In genomic region chrX:71616672-71617529, GRCh38 we compare ENCODE assay signal across 13 cellular contexts. TPM values are rescaled to one million over a fixed set of nuclear protein-coding genes. Genes with fewer than 3 reads are reported as not detected.
A peak's percentile ranks its signal among the peaks of the same experiment; 100 is the strongest.
DNase-seq lines count a peak whose midpoint lies in the region; ATAC-seq and TF ChIP-seq lines count a peak whose summit lies in the region.
"Had no signal": no experiment of that assay in that cellular context is flagged by ENCODE, and none has a peak within 500 bp of the region (broad histone marks: within the 10 kb centered on the region; RNA-seq: fewer than 3 reads in every experiment).

No MANE protein-coding gene starts in this region.

- H3K9ac ChIP-seq in DND-41 (ENCODE audit: low read depth, low read length) = no peak overlapping the region
- no peak overlapping the region for H3K9ac ChIP-seq in OCI-LY3 (ENCODE audit: low read length)
- H3K9ac ChIP-seq in mucosa of rectum (ENCODE audit: low read depth in 1 of 2, low read length in 2 of 2) = peak overlapping the region; percentile 5 to 68

- no peak overlapping the region for H3K4me2 ChIP-seq in DND-41 (ENCODE audit: insufficient read depth, low read length)
- peak overlapping the region; percentile 53 for H3K4me2 ChIP-seq in OCI-LY3 (ENCODE audit: low read length)

- no peak overlapping the region for H2AFZ ChIP-seq in DND-41 (ENCODE audit: low read depth, low read length)
- H2AFZ ChIP-seq in OCI-LY3 (ENCODE audit: low read depth, low read length) = no peak overlapping the region

- no peaks in the 10 kb centered on the region for H3K27me3 Mint-ChIP-seq in activated naive CD4-positive, alpha-beta T cell treated with anti-CD3 and anti-CD28 coated beads, Interleukin-2, amount 50 U/mL, for 24 hours

- intact Hi-C loops in left ventricle myocardium superior (cut with micrococcal nuclease) = no loop called here

- H3K79me2 ChIP-seq in DND-41 (ENCODE audit: insufficient read depth, low read length) (no peaks in the 10 kb centered on the region), OCI-LY3 (ENCODE audit: low read length) (no peaks in the 10 kb centered on the region)

- peak overlapping the region; percentile 81 for H3K4me3 Mint-ChIP-seq in activated naive CD4-positive, alpha-beta T cell treated with anti-CD3 and anti-CD28 coated beads, Interleukin-2, amount 50 U/mL, for 24 hours

- H3K36me3 ChIP-seq in DND-41 (ENCODE audit: insufficient read depth, low read length) = peaks cover 6% of the 10 kb centered on the region; the same call in 1 of the 2 replicates
- H3K36me3 ChIP-seq in OCI-LY3 (replicated peaks; ENCODE audit: low read depth, low read length) = peaks cover 24% of the 10 kb centered on the region
- H3K36me3 ChIP-seq in mucosa of rectum (ENCODE audit: control insufficient read depth in 2 of 2, insufficient read depth in 2 of 2, low read length in 2 of 2) = peaks cover 2 to 5% of the 10 kb centered on the region in 2 donors
- H3K36me3 ChIP-seq in right atrium auricular region = peaks cover 19% of the 10 kb centered on the region

- no peaks in the 10 kb centered on the region for H3K9me3 Mint-ChIP-seq in activated naive CD4-positive, alpha-beta T cell treated with anti-CD3 and anti-CD28 coated beads, Interleukin-2, amount 50 U/mL, for 24 hours

- peaks cover 51% of the 10 kb centered on the region for H3K4me1 Mint-ChIP-seq in activated naive CD4-positive, alpha-beta T cell treated with anti-CD3 and anti-CD28 coated beads, Interleukin-2, amount 50 U/mL, for 24 hours

- DNase-seq in DND-41 = peak; percentile 36
- DNase-seq in left ventricle myocardium superior = no peak
- no peak for DNase-seq in right atrium auricular region (ENCODE audit: low spot score)
- DNase-seq: COR-L47, mesenchymal stem cell, NCI-H69 had no signal

- H3K27me3 ChIP-seq in DND-41 (ENCODE audit: insufficient read depth, low read length, poor library complexity) (no peaks in the 10 kb centered on the region), OCI-LY3 (ENCODE audit: low read depth, low read length) (no peaks in the 10 kb centered on the region), mucosa of rectum (ENCODE audit: control insufficient read depth in 2 of 2, insufficient read depth in 2 of 2, low read length in 2 of 2) (peaks cover 0 to 2% of the 10 kb centered on the region in 2 donors), right atrium auricular region (no peaks in the 10 kb centered on the region)

- H3K4me1 ChIP-seq in DND-41 (ENCODE audit: insufficient read depth, low read length) = peaks cover 23% of the 10 kb centered on the region
- peaks cover 57% of the 10 kb centered on the region for H3K4me1 ChIP-seq in OCI-LY3 (ENCODE audit: low read length)
- H3K4me1 ChIP-seq in mucosa of rectum (ENCODE audit: control insufficient read depth in 2 of 2, insufficient read depth in 2 of 2, low read length in 2 of 2) = peaks cover 32 to 47% of the 10 kb centered on the region in 2 donors
- peaks cover 0 to 1% of the 10 kb centered on the region in 2 donors for H3K4me1 ChIP-seq in right atrium auricular region

- H3K4me3 ChIP-seq in DND-41 (ENCODE audit: low read depth in 1 of 2, low read length in 2 of 2) = no peak overlapping the region
- no peak overlapping the region for H3K4me3 ChIP-seq in OCI-LY3 (ENCODE audit: low read length)
- H3K4me3 ChIP-seq in mucosa of rectum (ENCODE audit: low read length in 2 of 2) = peak overlapping the region; percentile 36 to 49
- no peak overlapping the region for H3K4me3 ChIP-seq in right atrium auricular region
- H3K4me3 ChIP-seq: coronary artery had no signal

- H3K27ac ChIP-seq in DND-41 (ENCODE audit: low read length) = no peak overlapping the region
- H3K27ac ChIP-seq in OCI-LY3 (ENCODE audit: low read length) = no peak overlapping the region
- H3K27ac ChIP-seq in mucosa of rectum (ENCODE audit: low read depth in 2 of 2, low read length in 2 of 2) = peak overlapping the region; percentile 88 to 93
- H3K27ac ChIP-seq in right atrium auricular region = no peak overlapping the region
- H3K27ac ChIP-seq: coronary artery had no signal

- ATAC-seq in DND-41 (ENCODE audit: insufficient read depth, low read depth) (no peak), HG02970 (IDR thresholded peaks at IDR 0.05; ENCODE audit: low FRiP score, unreplicated experiment) (no peak), left ventricle myocardium superior (no peak), GM21528 (IDR thresholded peaks at IDR 0.05; ENCODE audit: low FRiP score, unreplicated experiment) (no peak)
- ATAC-seq: right cardiac atrium had no signal

- H3K36me3 Mint-ChIP-seq in activated naive CD4-positive, alpha-beta T cell treated with anti-CD3 and anti-CD28 coated beads, Interleukin-2, amount 50 U/mL, for 24 hours = peaks cover 15% of the 10 kb centered on the region

- H3K9me3 ChIP-seq in DND-41 (ENCODE audit: insufficient read depth, low read length, severe bottlenecking) (no peaks in the 10 kb centered on the region), OCI-LY3 (ENCODE audit: insufficient read depth, low read length) (no peaks in the 10 kb centered on the region), mucosa of rectum (ENCODE audit: control insufficient read depth in 2 of 2, low read length in 2 of 2) (no peaks in the 10 kb centered on the region), right atrium auricular region (no peaks in the 10 kb centered on the region)

- H4K20me1 ChIP-seq in DND-41 (ENCODE audit: insufficient read depth, low read length) = 0 out of 2 replicates have a peak, but pooled peaks cover 3% of the 10 kb centered on the region
- H4K20me1 ChIP-seq in OCI-LY3 (ENCODE audit: insufficient read depth, low read length) = no peaks in the 10 kb centered on the region

- no peak overlapping the region for H3K27ac Mint-ChIP-seq in activated naive CD4-positive, alpha-beta T cell treated with anti-CD3 and anti-CD28 coated beads, Interleukin-2, amount 50 U/mL, for 24 hours

- TF ChIP-seq CTCF in DND-41 (IDR thresholded peaks at IDR 0.05; ENCODE audit: borderline replicate concordance, extremely low read depth, low read length, poor library complexity, severe bottlenecking) (peak; percentile 20), OCI-LY3 (IDR thresholded peaks at IDR 0.05; ENCODE audit: low read depth, low read length) (no peak; the same call in 1 of the 2 replicates), right atrium auricular region (IDR thresholded peaks at IDR 0.05) (no peak)

RNA-seq across cellular contexts. Expression of gene CXCR3, which starts 1.4 kb away (rescaled TPM):
- total RNA-seq in left ventricle myocardium superior = 0.20 TPM
- total RNA-seq in right atrium auricular region = under 1 TPM in 1 of 2 donors, not detected in 1; 0.20 TPM

RNA-seq across cellular contexts. Expression of gene GCNA, which starts 38.7 kb away (rescaled TPM):
- 1.5 TPM for total RNA-seq in left ventricle myocardium superior
- 1 to 10 TPM in 1 of 2 donors, under 1 TPM in 1; 0.48 to 3.0 TPM for total RNA-seq in right atrium auricular region

Comparison
In these comparisons a context has a peak if more than half of its experiments do, and no peak if none do; other contexts are left out.
1. H3K27ac ChIP-seq: peak in mucosa of rectum (2 of 2); none in DND-41 (single experiment), OCI-LY3 (single experiment) and right atrium auricular region (0 of 2).
2. H3K4me3 ChIP-seq: peak in mucosa of rectum (2 of 2); none in DND-41 (0 of 2), OCI-LY3 (single experiment) and right atrium auricular region (0 of 2).
3. H3K9ac ChIP-seq: peak in mucosa of rectum (2 of 2); none in DND-41 (single experiment) and OCI-LY3 (single experiment).